In the genomic region with DNA sequence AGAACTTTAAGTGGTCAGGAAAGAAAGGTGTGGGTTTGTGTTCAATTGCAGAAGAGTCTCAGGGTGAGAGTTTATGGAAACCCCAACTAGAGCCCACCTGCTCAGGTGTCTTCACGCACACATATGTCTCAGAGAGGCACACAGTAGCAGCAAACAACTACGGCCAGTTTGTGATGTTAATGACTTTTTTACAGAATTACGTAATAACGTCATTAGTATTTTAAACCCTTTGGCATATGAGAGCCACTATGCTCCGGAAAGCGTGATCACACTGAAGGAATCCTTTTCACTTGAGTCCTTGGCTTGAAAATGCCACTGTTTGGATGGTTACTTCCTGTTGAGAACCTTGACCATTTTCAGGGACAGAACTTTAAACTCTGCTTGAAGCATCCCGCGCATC, we compare ENCODE assay signal across 7 cellular contexts.
"Had no signal": no experiment of that assay in that cellular context is flagged by ENCODE, and none has a peak within 500 bp of the region (broad histone marks: within the 10 kb centered on the region; RNA-seq: fewer than 3 reads in every experiment).

No MANE protein-coding gene starts in this region.

- H3K4me2 ChIP-seq: GM23338 had no signal

- H2AFZ ChIP-seq: GM23338 had no signal

- DNase-seq: H9, HCEC 1CT, KBM-7 had no signal

- ATAC-seq: GM23338 had no signal

- H3K4me3 ChIP-seq: GM23338 had no signal

- FAIRE-seq: H1, H54, HTR-8/SVneo had no signal
